In the genomic region with DNA sequence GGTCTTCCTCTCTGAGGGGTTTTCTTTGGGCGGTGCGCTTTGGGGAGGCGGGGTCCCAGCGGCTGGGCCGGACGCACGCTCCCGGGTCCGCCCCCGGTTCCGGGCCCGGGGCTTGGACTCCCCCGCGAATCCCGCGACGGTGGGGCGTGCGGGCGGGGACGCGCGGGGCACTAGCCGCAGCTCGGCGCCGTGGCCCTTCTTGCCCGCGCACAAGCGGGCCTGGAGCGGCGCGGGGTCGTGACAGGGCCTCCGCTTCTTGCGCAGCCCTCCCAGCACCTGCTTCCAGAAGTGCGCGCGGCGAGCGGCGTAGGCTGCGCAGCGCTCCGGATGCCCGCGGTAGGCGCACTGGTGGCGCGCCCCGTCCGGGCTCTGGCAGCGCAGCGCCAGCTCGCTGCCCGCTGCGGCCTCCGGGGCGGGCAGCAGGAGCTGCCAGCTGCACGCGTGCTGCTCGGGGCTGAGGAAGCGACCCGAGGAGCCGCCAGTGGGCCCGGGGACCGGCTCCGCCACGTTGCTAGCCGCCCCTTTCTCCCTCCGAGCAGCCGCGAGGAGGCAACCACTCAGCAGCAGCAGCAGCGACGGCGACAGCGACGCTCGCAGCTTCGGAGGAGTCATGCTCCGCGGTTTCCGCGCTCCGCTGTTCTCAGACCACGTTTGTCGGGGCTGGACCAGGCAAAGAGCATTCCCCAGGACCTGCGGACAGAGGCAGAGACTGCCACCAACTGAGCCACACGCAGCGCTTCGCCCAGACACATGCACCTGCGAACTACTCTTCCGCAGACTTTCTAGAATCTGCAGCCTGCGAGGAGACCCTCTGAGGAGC, we compare ENCODE assay signal across 8 cellular contexts. TPM values are rescaled to one million over a fixed set of nuclear protein-coding genes. Genes with fewer than 3 reads are reported as not detected.
DNase-seq lines count a peak whose midpoint lies in the region; ATAC-seq and TF ChIP-seq lines count a peak whose summit lies in the region.

No MANE protein-coding gene starts in this region.

- ATAC-seq in HG02840 (IDR thresholded peaks at IDR 0.05; ENCODE audit: low FRiP score, unreplicated experiment) (peak; percentile 89), gastrocnemius medialis (peak; percentile 94)

- in situ Hi-C loops in gastrocnemius medialis (cut with MboI; ENCODE audit: low sequenced_read_pairs in 4 of 4): no loop called here

- no peaks in the 10 kb centered on the region for H3K36me3 ChIP-seq in gastrocnemius medialis

- H3K27ac ChIP-seq in gastrocnemius medialis: peak overlapping the region; percentile 44 to 60 (median 56)

- H3K9me3 ChIP-seq in gastrocnemius medialis: no peaks in the 10 kb centered on the region

- intact Hi-C loops in gastrocnemius medialis (cut with DNase I; ENCODE audit: low total_unique reads): loop anchor here (2.0 kb wide), 1 partner anchor 14 kb away; the partner anchor contains the start of gene BTAF1

- TF ChIP-seq CTCF in gastrocnemius medialis (IDR thresholded peaks at IDR 0.05 in 4 of 5, conservative IDR thresholded peaks at IDR 0.05 in 1 of 5): peak in 2 of 5 experiments; percentile 26 to 44

- H3K4me1 ChIP-seq in gastrocnemius medialis: peaks cover 7 to 16% of the 10 kb centered on the region in 2 donors

- H3K27me3 ChIP-seq in gastrocnemius medialis: no peaks in the 10 kb centered on the region

- TF ChIP-seq POLR2A in gastrocnemius medialis (IDR thresholded peaks at IDR 0.05): no peak

- DNase-seq in DMS 273 (lab: John Stamatoyannopoulos, UW; ENCODE audit: unreplicated experiment) (peak; percentile 84), DMS 273 treated with DMSO at 0.1 percent for 48 hours (lab: John Stamatoyannopoulos, UW) (no peak), NCI-H1417 treated with DMSO at 0.1 percent for 48 hours (lab: John Stamatoyannopoulos, UW) (peak; percentile 10), T-helper 22 cell (ENCODE audit: low read depth) (peak; percentile 44), astrocyte of the hippocampus (ENCODE audit: low read depth, low spot score) (peak; percentile 92), iPS DF 4.7 (ENCODE audit: extremely low read depth, low spot score) (peak; percentile 84), gastrocnemius medialis (peak; percentile 33 to 67)

- H3K4me3 ChIP-seq in gastrocnemius medialis: peak overlapping the region; percentile 67 to 84 (median 72)

RNA-seq across cellular contexts. Expression of gene FGFBP3, which starts 0.7 kb away (rescaled TPM):
- total RNA-seq in gastrocnemius medialis: 1 to 10 TPM in 1 of 4 donors, under 1 TPM in 2, not detected in 1; 0.33 to 2.0 (median 0.58) TPM

RNA-seq across cellular contexts. Expression of gene BTAF1, which starts 15.0 kb away (rescaled TPM):
- 10 to 100 TPM; 10.5 to 23.7 (median 11.3) TPM for total RNA-seq in gastrocnemius medialis
